ENCODE assay signal across 8 cellular contexts in the genomic region with DNA sequence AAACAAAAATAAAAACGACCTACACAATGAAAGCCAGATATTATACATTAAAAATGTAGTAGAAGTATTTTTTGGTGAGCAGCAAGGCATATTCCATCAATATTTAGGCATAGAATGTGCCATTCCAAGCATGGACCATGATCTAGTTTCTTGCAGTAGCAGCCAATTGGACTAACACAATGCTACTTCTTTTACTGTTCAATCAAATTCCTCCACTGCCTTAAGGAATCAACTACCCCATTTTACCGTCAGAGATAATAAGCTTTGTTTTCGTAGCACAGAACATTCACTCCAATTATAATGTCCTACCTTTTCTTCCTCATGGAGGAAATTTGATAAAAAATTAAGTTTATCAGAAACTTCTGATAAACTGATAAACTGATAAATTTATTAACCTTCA. TPM values are rescaled to one million over a fixed set of nuclear protein-coding genes. Genes with fewer than 3 reads are reported as not detected.
DNase-seq lines count a peak whose midpoint lies in the region; ATAC-seq and TF ChIP-seq lines count a peak whose summit lies in the region.

No MANE protein-coding gene starts in this region.

- no peak for TF ChIP-seq POLR2A in ovary (IDR thresholded peaks at IDR 0.05)

- H3K4me1 ChIP-seq in OCI-LY1 (ENCODE audit: insufficient read depth, low read length, severe bottlenecking), result peaks cover 25% of the 10 kb centered on the region
- H3K4me1 ChIP-seq in endodermal cell (ENCODE audit: control insufficient read depth, insufficient read depth, low read length), result no peaks in the 10 kb centered on the region
- peaks cover 8% of the 10 kb centered on the region for H3K4me1 ChIP-seq in ovary (ENCODE audit: insufficient read depth)

- no peaks in the 10 kb centered on the region for H3K9me3 Mint-ChIP-seq in endodermal cell

- H3F3A ChIP-seq in OCI-LY1 (ENCODE audit: insufficient read depth, low read length), result no peaks in the 10 kb centered on the region; the same call in 1 of the 2 replicates

- ATAC-seq in GM18909 (IDR thresholded peaks at IDR 0.05; ENCODE audit: poor library complexity, unreplicated experiment), result no peak
- ATAC-seq in GM18517 (IDR thresholded peaks at IDR 0.05; ENCODE audit: unreplicated experiment), result no peak

- H3K27ac ChIP-seq in OCI-LY1 (ENCODE audit: low read depth, low read length, poor library complexity, severe bottlenecking) (no peak overlapping the region), endodermal cell (ENCODE audit: low read depth, low read length) (no peak overlapping the region), ovary (no peak overlapping the region)

- H3K79me2 ChIP-seq in OCI-LY1 (ENCODE audit: insufficient read depth, low read length), result peaks cover 50% of the 10 kb centered on the region

- 42% methylated on average over 2 of the region's 3 CpGs; no CpG with 5 or more reads in 1 of the 2 experiments for WGBS in endodermal cell (ENCODE audit: insufficient coverage in 1 of 2, insufficient read length in 1 of 2), 2 experiments
- 3 to 8% (median 4%) methylated on average over 3 of the region's 3 CpGs for WGBS in ovary, 3 donors

- H3K9me3 ChIP-seq in OCI-LY1 (ENCODE audit: low read length), result no peaks in the 10 kb centered on the region
- no peaks in the 10 kb centered on the region for H3K9me3 ChIP-seq in endodermal cell (ENCODE audit: control insufficient read depth, low read length)
- H3K9me3 ChIP-seq in ovary, result no peaks in the 10 kb centered on the region

- H3K27me3 ChIP-seq in OCI-LY1 (ENCODE audit: insufficient read depth, low read length) (no peaks in the 10 kb centered on the region), endodermal cell (ENCODE audit: control insufficient read depth, insufficient read depth, low read length, poor library complexity, severe bottlenecking) (no peaks in the 10 kb centered on the region), ovary (no peaks in the 10 kb centered on the region)

- no peak for TF ChIP-seq EP300 in ovary (IDR thresholded peaks at IDR 0.05)

- H3K36me3 ChIP-seq in OCI-LY1 (ENCODE audit: insufficient read depth, low read length) (no peaks in the 10 kb centered on the region), endodermal cell (ENCODE audit: control insufficient read depth, insufficient read depth, low read length) (peaks cover 16% of the 10 kb centered on the region), ovary (no peaks in the 10 kb centered on the region)

- no peak for TF ChIP-seq CTCF in OCI-LY1 (IDR thresholded peaks at IDR 0.05; ENCODE audit: low read length)
- TF ChIP-seq CTCF in endodermal cell (conservative IDR thresholded peaks at IDR 0.05), result no peak
- TF ChIP-seq CTCF in ovary (IDR thresholded peaks at IDR 0.05), result no peak

- peak overlapping the region; percentile 37 for H3K27ac Mint-ChIP-seq in endodermal cell

- DNase-seq in EL (peak; percentile 15), endodermal cell (no peak), ovary (no peak)
- no peak for DNase-seq in stimulated activated CD4-positive, alpha-beta T cell treated with anti-CD3 and anti-CD28 coated beads, Interleukin-15, amount 100 ng/mL, for 24 hours
- no peak for DNase-seq in activated CD8-positive, alpha-beta memory T cell treated with anti-CD3 and anti-CD28 coated beads, Interleukin-2, amount 50 U/mL, for 4 hours

- peak overlapping the region; percentile 77 for H3K4me2 ChIP-seq in OCI-LY1 (ENCODE audit: low read length)

- peaks cover 14% of the 10 kb centered on the region for H3K4me1 Mint-ChIP-seq in endodermal cell

- peak overlapping the region; percentile 100 for H3K9ac ChIP-seq in OCI-LY1 (ENCODE audit: low read length)
- peak overlapping the region; percentile 89 for H3K9ac ChIP-seq in endodermal cell (ENCODE audit: extremely low read depth, low read length, poor library complexity, severe bottlenecking)

- no peaks in the 10 kb centered on the region for H3K27me3 Mint-ChIP-seq in endodermal cell (ENCODE audit: insufficient read depth)

- no peak overlapping the region for H2AFZ ChIP-seq in OCI-LY1 (ENCODE audit: low read length)

- H3K4me3 ChIP-seq in OCI-LY1 (ENCODE audit: low read depth, low read length, poor library complexity, severe bottlenecking) (peak overlapping the region; percentile 99), endodermal cell (ENCODE audit: low read length) (peak overlapping the region; percentile 88), ovary (peak overlapping the region; percentile 96)

- H3K9me2 ChIP-seq in OCI-LY1 (ENCODE audit: low read depth, low read length), result no peaks in the 10 kb centered on the region

- peaks cover 20% of the 10 kb centered on the region for H3K36me3 Mint-ChIP-seq in endodermal cell (ENCODE audit: low read depth)

- no peaks in the 10 kb centered on the region for H4K20me1 ChIP-seq in OCI-LY1 (ENCODE audit: insufficient read depth, low read length)

- intact Hi-C loops in ovary (cut with DNase I), result no loop called here

- peak overlapping the region; percentile 85 for H3K4me3 Mint-ChIP-seq in endodermal cell

RNA-seq across cellular contexts. Expression of gene LATS1, which starts 1.3 kb away (rescaled TPM):
- 10 to 100 TPM; 33.7 to 34.7 TPM for total RNA-seq in endodermal cell
- 23.1 TPM for polyA plus RNA-seq in endodermal cell (2013, experiment 1 of 2)
- polyA plus RNA-seq in endodermal cell (2013, experiment 2 of 2), result 19.3 TPM
- total RNA-seq in ovary, result 10 to 100 TPM; 19.6 to 46.0 (median 36.4) TPM
- 10 to 100 TPM; 10.7 to 19.1 TPM for polyA plus RNA-seq in ovary

RNA-seq across cellular contexts. Expression of gene NUP43, which starts 29.7 kb away (rescaled TPM):
- 10 to 100 TPM; 80.9 to 85.1 TPM for total RNA-seq in endodermal cell
- polyA plus RNA-seq in endodermal cell (2013, experiment 1 of 2), result 32.3 TPM
- 31.3 TPM for polyA plus RNA-seq in endodermal cell (2013, experiment 2 of 2)
- total RNA-seq in ovary, result 10 to 100 TPM; 14.2 to 37.3 (median 26.0) TPM
- 10 to 100 TPM in 1 of 2 donors, 1 to 10 TPM in 1; 8.9 to 20.2 TPM for polyA plus RNA-seq in ovary

RNA-seq across cellular contexts. Expression of gene PCMT1, which starts 33.0 kb away (rescaled TPM):
- total RNA-seq in endodermal cell (10 to 100 TPM; 68.5 to 72.6 TPM), ovary (10 to 100 TPM; 48.1 to 61.8 (median 54.7) TPM)
- 99.6 TPM for polyA plus RNA-seq in endodermal cell (2013, experiment 1 of 2)
- 90.3 TPM for polyA plus RNA-seq in endodermal cell (2013, experiment 2 of 2)
- polyA plus RNA-seq in ovary, result 10 to 100 TPM; 49.5 to 71.8 TPM
